16 cellular contexts compared by ENCODE assay signal in genomic region chr14:101719045-101719645, GRCh38. TPM values are rescaled to one million over a fixed set of nuclear protein-coding genes. Genes with fewer than 3 reads are reported as not detected.
DNase-seq lines count a peak whose midpoint lies in the region; ATAC-seq, FAIRE-seq and TF ChIP-seq lines count a peak whose summit lies in the region.
"Had no signal": no experiment of that assay in that cellular context is flagged by ENCODE, and none has a peak within 500 bp of the region (broad histone marks: within the 10 kb centered on the region; RNA-seq: fewer than 3 reads in every experiment).

No MANE protein-coding gene starts in this region.

- H3K4me1 Mint-ChIP-seq in T-helper 2 cell treated with Interferon-gamma antibody and Interleukin-4, amounts not matched to agents 5 μg/mL and 100 μg/mL, for 36 hours (ENCODE audit: low read depth), result peaks cover 42% of the 10 kb centered on the region
- H3K4me1 Mint-ChIP-seq in activated naive CD8-positive, alpha-beta T cell treated with anti-CD3 and anti-CD28 coated beads, Interleukin-2, amount 10 ng/mL, durations not matched to agents 7 days and 5 days, result peaks cover 23% of the 10 kb centered on the region

- intact Hi-C loops in kidney (cut with DNase I) (no loop called here), sciatic nerve (cut with DNase I) (no loop called here)

- no peaks in the 10 kb centered on the region for H3K36me3 ChIP-seq in kidney (ENCODE audit: control insufficient read depth in 1 of 2, insufficient read depth in 2 of 2, low read length in 2 of 2)
- H3K36me3 ChIP-seq: brain microvascular endothelial cell had no signal

- no peaks in the 10 kb centered on the region for H3K36me3 Mint-ChIP-seq in T-helper 2 cell treated with Interferon-gamma antibody and Interleukin-4, amounts not matched to agents 5 μg/mL and 100 μg/mL, for 36 hours (ENCODE audit: low read depth)
- peaks cover 1% of the 10 kb centered on the region for H3K36me3 Mint-ChIP-seq in activated naive CD8-positive, alpha-beta T cell treated with anti-CD3 and anti-CD28 coated beads, Interleukin-2, amount 10 ng/mL, durations not matched to agents 7 days and 5 days

- no peak overlapping the region for H3K4me3 Mint-ChIP-seq in T-helper 2 cell treated with Interferon-gamma antibody and Interleukin-4, amounts not matched to agents 5 μg/mL and 100 μg/mL, for 36 hours
- H3K4me3 Mint-ChIP-seq in activated naive CD8-positive, alpha-beta T cell treated with anti-CD3 and anti-CD28 coated beads, Interleukin-2, amount 10 ng/mL, durations not matched to agents 7 days and 5 days, result no peak overlapping the region

- H3K9me3 ChIP-seq in kidney (ENCODE audit: control insufficient read depth in 1 of 2, low read length in 2 of 2), result peaks cover 0 to 4% of the 10 kb centered on the region in 2 donors
- H3K9me3 ChIP-seq: testis had no signal

- POLR2A ChIA-PET in activated naive CD8-positive, alpha-beta T cell treated with anti-CD3 and anti-CD28 coated beads, Interleukin-2, amount 10 ng/mL, durations not matched to agents 7 days and 5 days (lab: Charles Lee), result interaction anchor here (0.5 kb wide), 1 partner anchor 12 kb away, joined by 3 read pairs; no protein-coding TSS in a partner anchor

- H3K27ac Mint-ChIP-seq in T-helper 2 cell treated with Interferon-gamma antibody and Interleukin-4, amounts not matched to agents 5 μg/mL and 100 μg/mL, for 36 hours, result peak overlapping the region; percentile 34
- peak overlapping the region; percentile 17 for H3K27ac Mint-ChIP-seq in activated naive CD8-positive, alpha-beta T cell treated with anti-CD3 and anti-CD28 coated beads, Interleukin-2, amount 10 ng/mL, durations not matched to agents 7 days and 5 days

- no peaks in the 10 kb centered on the region for H3K27me3 Mint-ChIP-seq in T-helper 2 cell treated with Interferon-gamma antibody and Interleukin-4, amounts not matched to agents 5 μg/mL and 100 μg/mL, for 36 hours (ENCODE audit: low read depth)
- H3K27me3 Mint-ChIP-seq in activated naive CD8-positive, alpha-beta T cell treated with anti-CD3 and anti-CD28 coated beads, Interleukin-2, amount 10 ng/mL, durations not matched to agents 7 days and 5 days, result no peaks in the 10 kb centered on the region

- H3K27ac ChIP-seq in kidney (ENCODE audit: low read depth in 2 of 2, low read length in 2 of 2), result peak overlapping the region; percentile 39 to 45
- H3K27ac ChIP-seq: brain microvascular endothelial cell, testis had no signal

- no peak for ATAC-seq in activated naive CD8-positive, alpha-beta T cell treated with anti-CD3 and anti-CD28 coated beads, Interleukin-2, amount 10 ng/mL, durations not matched to agents 7 days and 5 days (ENCODE audit: low read depth)
- ATAC-seq in sciatic nerve, result peak; percentile 29
- no peak for ATAC-seq in activated CD4-positive, CD25-positive, alpha-beta regulatory T cell treated with anti-CD3 and anti-CD28 coated beads, Interleukin-2, amount 50 U/mL, for 24 hours
- no peak for ATAC-seq in HG03521 (IDR thresholded peaks at IDR 0.05; ENCODE audit: unreplicated experiment)

- no peak for DNase-seq in T-helper 2 cell treated with Interferon-gamma antibody and Interleukin-4, amounts not matched to agents 5 μg/mL and 100 μg/mL, for 36 hours (ENCODE audit: low spot score)
- no peak for DNase-seq in T-helper 2 cell
- no peak for DNase-seq in activated naive CD8-positive, alpha-beta T cell treated with anti-CD3 and anti-CD28 coated beads, Interleukin-2, amount 10 ng/mL, durations not matched to agents 7 days and 5 days
- DNase-seq in kidney, result no peak
- peak; percentile 19 for DNase-seq in sciatic nerve (ENCODE audit: low spot score)
- no peak for DNase-seq in NCI-H748 treated with DMSO at 0.1 percent for 48 hours (lab: John Stamatoyannopoulos, UW)
- DNase-seq: 8988T; activated CD4-positive, alpha-beta T cell treated with anti-CD3 and anti-CD28 coated beads for 48 hours; activated effector memory CD4-positive, alpha-beta T cell treated with anti-CD3 and anti-CD28 coated beads, Interleukin-2, amount 50 U/mL, for 16 hours; brain microvascular endothelial cell; NCI-H345; stimulated activated CD4-positive, alpha-beta T cell treated with anti-CD3 and anti-CD28 coated beads, Interleukin-12 subunit alpha, Interleukin-12 subunit beta, amount 100 ng/mL, for 4 hours; testis had no signal

- no peak for FAIRE-seq in kidney (lab: Jason Lieb, UNC)
- FAIRE-seq: endometrium had no signal

- H3K9ac ChIP-seq in kidney (ENCODE audit: low read length in 2 of 2), result no peak overlapping the region

- TF ChIP-seq CTCF in kidney (IDR thresholded peaks at IDR 0.05; ENCODE audit: borderline replicate concordance, extremely low read depth, insufficient read depth), result no peak

- H3K9me3 Mint-ChIP-seq in T-helper 2 cell treated with Interferon-gamma antibody and Interleukin-4, amounts not matched to agents 5 μg/mL and 100 μg/mL, for 36 hours, result peaks cover 3% of the 10 kb centered on the region
- H3K9me3 Mint-ChIP-seq in activated naive CD8-positive, alpha-beta T cell treated with anti-CD3 and anti-CD28 coated beads, Interleukin-2, amount 10 ng/mL, durations not matched to agents 7 days and 5 days, result peaks cover 2% of the 10 kb centered on the region

- H3K4me3 ChIP-seq in kidney (ENCODE audit: low read length in 2 of 2), result no peak overlapping the region
- H3K4me3 ChIP-seq: testis had no signal

- H3K4me1 ChIP-seq in kidney (ENCODE audit: control insufficient read depth in 1 of 2, insufficient read depth in 1 of 2, low read depth in 1 of 2, low read length in 2 of 2), result peaks cover 2 to 3% of the 10 kb centered on the region in 2 donors

RNA-seq across cellular contexts. Expression of gene PPP2R5C, which starts 42.4 kb away (rescaled TPM):
- 100 to 1,000 TPM; 369 to 382 TPM for total RNA-seq in activated naive CD8-positive, alpha-beta T cell treated with anti-CD3 and anti-CD28 coated beads, Interleukin-2, amount 10 ng/mL, durations not matched to agents 7 days and 5 days
- total RNA-seq in kidney, result 129 TPM
- 65.6 TPM for polyA plus RNA-seq in kidney (ENCODE audit: insufficient read depth, low read depth, low replicate concordance)
- total RNA-seq in sciatic nerve, result 144 TPM
